In the genomic region with DNA sequence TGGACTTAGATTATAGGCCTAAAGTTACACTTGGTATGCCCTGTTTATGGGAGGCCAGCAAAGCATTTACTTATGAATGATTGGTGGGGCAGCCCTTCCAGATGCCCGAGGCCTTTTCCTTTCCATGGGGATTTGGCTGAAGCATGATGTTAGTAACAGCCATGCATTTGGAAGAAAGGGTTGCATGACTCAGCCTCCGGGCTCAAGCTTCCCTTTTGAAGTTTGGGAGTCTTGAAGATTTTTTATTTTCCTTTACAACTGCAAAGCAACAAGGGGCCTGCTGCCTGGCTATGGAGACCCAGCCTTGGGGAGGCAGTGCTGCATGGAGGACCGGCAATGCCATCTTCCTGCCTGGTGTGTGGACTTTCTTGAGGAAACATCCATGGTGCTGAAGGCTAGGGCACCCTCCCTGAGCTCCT, we compare ENCODE assay signal across 22 cellular contexts.
A peak's percentile ranks its signal among the peaks of the same experiment; 100 is the strongest.
DNase-seq lines count a peak whose midpoint lies in the region; ATAC-seq and TF ChIP-seq lines count a peak whose summit lies in the region.
"Had no signal": no experiment of that assay in that cellular context is flagged by ENCODE, and none has a peak within 500 bp of the region (broad histone marks: within the 10 kb centered on the region; RNA-seq: fewer than 3 reads in every experiment).

No MANE protein-coding gene starts in this region.

- peak overlapping the region; percentile 85 for H3K27ac Mint-ChIP-seq in glutamatergic neuron (ENCODE audit: unreplicated experiment)
- H3K27ac Mint-ChIP-seq: CD8-positive, alpha-beta T cell had no signal

- no peak overlapping the region for H3K4me3 ChIP-seq in MG63
- H3K4me3 ChIP-seq in RWPE2 (ENCODE audit: severe bottlenecking) = no peak overlapping the region
- H3K4me3 ChIP-seq: BLaER1 treated with 17β-estradiol and CSF1 and Interleukin-3, amounts not matched to agents 10 nM and 100 nM; SJCRH30 had no signal

- peaks cover 17% of the 10 kb centered on the region for H3K4me1 Mint-ChIP-seq in glutamatergic neuron (ENCODE audit: low read depth, unreplicated experiment)

- peak; percentile 34; the same call in 1 of the 3 replicates for ATAC-seq in RWPE2 (ENCODE audit: low read depth)
- ATAC-seq: CD8-positive, alpha-beta T cell had no signal

- peak; percentile 70 for DNase-seq in ELF-1 (ENCODE audit: low read depth, low spot score)
- peak; percentile 87 for DNase-seq in MG63
- no peak for DNase-seq in RWPE2 (ENCODE audit: low spot score)
- DNase-seq in glutamatergic neuron = peak; percentile 38
- DNase-seq in middle frontal gyrus (ENCODE audit: extremely low spot score, low spot score) = no peak
- DNase-seq in stimulated activated CD4-positive, alpha-beta T cell treated with anti-CD3 and anti-CD28 coated beads, Interleukin-12 subunit alpha, Interleukin-12 subunit beta, amount 100 ng/mL, for 4 hours = no peak
- DNase-seq in NCI-H1417 (lab: John Stamatoyannopoulos, UW) = no peak
- DNase-seq in activated CD8-positive, alpha-beta memory T cell treated with anti-CD3 and anti-CD28 coated beads, Interleukin-2, amount 50 U/mL, for 4 hours = no peak
- DNase-seq: Calu3; CD8-positive, alpha-beta T cell; EL; H7; IMR-90; MM.1S; NCI-H1092; NCI-H2081; NCI-H2171 treated with DMSO at 0.1 percent for 48 hours; NCI-H446 treated with DMSO at 0.1 percent for 48 hours; NCI-H748 treated with DMSO at 0.1 percent for 48 hours; OCI-M1; SJCRH30 had no signal

- no peak overlapping the region for H3K27ac ChIP-seq in RWPE2 (ENCODE audit: poor library complexity, severe bottlenecking)
- H3K27ac ChIP-seq: BLaER1 treated with 17β-estradiol and CSF1 and Interleukin-3, amounts not matched to agents 10 nM and 100 nM; SJCRH30 had no signal

- H3K27me3 ChIP-seq in MG63 = no peaks in the 10 kb centered on the region
- peaks cover 5% of the 10 kb centered on the region for H3K27me3 ChIP-seq in RWPE2 (ENCODE audit: insufficient read depth, poor library complexity, severe bottlenecking)
- H3K27me3 ChIP-seq: BLaER1 treated with 17β-estradiol and CSF1 and Interleukin-3, amounts not matched to agents 10 nM and 100 nM; SJCRH30 had no signal

- H3K36me3 Mint-ChIP-seq in glutamatergic neuron (ENCODE audit: unreplicated experiment) = no peaks in the 10 kb centered on the region
- H3K36me3 Mint-ChIP-seq: CD8-positive, alpha-beta T cell had no signal

- H3K36me3 ChIP-seq in MG63 (no peaks in the 10 kb centered on the region), RWPE2 (ENCODE audit: low read depth) (no peaks in the 10 kb centered on the region)
- H3K36me3 ChIP-seq: BLaER1 treated with 17β-estradiol and CSF1 and Interleukin-3, amounts not matched to agents 10 nM and 100 nM; SJCRH30 had no signal

- H3K27me3 Mint-ChIP-seq in glutamatergic neuron (ENCODE audit: unreplicated experiment) = peaks cover 2% of the 10 kb centered on the region

- H3K9me3 ChIP-seq in MG63 (no peaks in the 10 kb centered on the region), RWPE2 (ENCODE audit: severe bottlenecking) (no peaks in the 10 kb centered on the region)
- H3K9me3 ChIP-seq: BLaER1 treated with 17β-estradiol and CSF1 and Interleukin-3, amounts not matched to agents 10 nM and 100 nM; SJCRH30 had no signal

- H3K4me1 ChIP-seq in RWPE2 (ENCODE audit: insufficient read depth, poor library complexity, severe bottlenecking) = no peaks in the 10 kb centered on the region
- H3K4me1 ChIP-seq: BLaER1 treated with 17β-estradiol and CSF1 and Interleukin-3, amounts not matched to agents 10 nM and 100 nM; SJCRH30 had no signal

- no peaks in the 10 kb centered on the region for H3K9me3 Mint-ChIP-seq in glutamatergic neuron (ENCODE audit: unreplicated experiment)
- H3K9me3 Mint-ChIP-seq: CD8-positive, alpha-beta T cell had no signal

- no peak overlapping the region for H3K4me3 Mint-ChIP-seq in glutamatergic neuron (ENCODE audit: unreplicated experiment)
- H3K4me3 Mint-ChIP-seq: CD8-positive, alpha-beta T cell had no signal

- no peak for TF ChIP-seq CTCF in RWPE2 (IDR thresholded peaks at IDR 0.05; ENCODE audit: poor library complexity, severe bottlenecking)
- no peak for TF ChIP-seq CTCF in glutamatergic neuron (IDR thresholded peaks at IDR 0.05; ENCODE audit: partially characterized antibody, unreplicated experiment)

Comparison
In these comparisons a context has a peak if more than half of its experiments do, and no peak if none do; other contexts are left out.
1. DNase-seq: peak in ELF-1 (single experiment), MG63 (single experiment) and glutamatergic neuron (single experiment); none in RWPE2 (single experiment), middle frontal gyrus (single experiment), stimulated activated CD4-positive, alpha-beta T cell treated with anti-CD3 and anti-CD28 coated beads, Interleukin-12 subunit alpha, Interleukin-12 subunit beta, amount 100 ng/mL, for 4 hours (single experiment), NCI-H1417 (0 of 3) and activated CD8-positive, alpha-beta memory T cell treated with anti-CD3 and anti-CD28 coated beads, Interleukin-2, amount 50 U/mL, for 4 hours (single experiment).